In the genomic region with DNA sequence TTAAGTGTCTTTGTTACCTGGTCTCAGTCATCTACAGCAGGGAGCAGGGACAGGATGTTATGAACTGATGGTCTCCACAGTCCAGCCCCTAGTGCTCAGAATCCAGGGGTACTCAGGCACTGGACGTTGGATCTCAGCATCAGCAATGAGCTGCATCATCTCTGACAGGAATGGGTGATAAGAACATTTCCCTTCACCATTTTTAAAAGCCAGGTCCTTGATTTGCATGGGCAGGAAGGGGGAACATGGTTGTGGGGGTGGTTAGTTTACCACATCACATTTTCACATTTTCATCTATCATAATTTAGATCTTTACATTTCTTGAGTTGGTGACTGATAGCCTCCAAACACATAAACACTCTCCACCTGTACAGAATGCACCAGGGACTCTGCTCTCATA, we compare ENCODE assay signal across 12 cellular contexts.
A peak's percentile ranks its signal among the peaks of the same experiment; 100 is the strongest.
DNase-seq lines count a peak whose midpoint lies in the region; TF ChIP-seq lines count a peak whose summit lies in the region.
"Had no signal": no experiment of that assay in that cellular context is flagged by ENCODE, and none has a peak within 500 bp of the region (broad histone marks: within the 10 kb centered on the region; RNA-seq: fewer than 3 reads in every experiment).

No MANE protein-coding gene starts in this region.

- BruUV-seq in A673 (replicated peaks; lab: Mats Ljungman, UMichigan), result no TSS peak

- H3K36me3 Mint-ChIP-seq in chondrocyte (ENCODE audit: low read depth) (peaks cover 2% of the 10 kb centered on the region), osteocyte (ENCODE audit: unreplicated experiment) (peaks cover 6% of the 10 kb centered on the region), endothelial cell (ENCODE audit: low read depth, unreplicated experiment) (no peaks in the 10 kb centered on the region)
- H3K36me3 Mint-ChIP-seq: CD8-positive, alpha-beta T cell had no signal

- H3K27me3 ChIP-seq in A673 (replicated peaks; ENCODE audit: insufficient read depth, low read depth, low read length, poor library complexity) (no peaks in the 10 kb centered on the region), BE2C (no peaks in the 10 kb centered on the region)

- CTCF ChIA-PET in A673 (lab: Charles Lee), result no interaction called here

- H3K4me1 ChIP-seq in A673 (ENCODE audit: insufficient read depth, low read length, poor library complexity, severe bottlenecking), result peaks cover 48% of the 10 kb centered on the region
- peaks cover 36% of the 10 kb centered on the region for H3K4me1 ChIP-seq in BE2C

- POLR2A ChIA-PET in A673 (lab: Charles Lee; ENCODE audit: low non-redundant PET), result interaction anchor here (0.6 kb wide), 1 partner anchor 119 kb away, joined by 3 read pairs; no protein-coding TSS in a partner anchor

- H3K4me1 Mint-ChIP-seq in chondrocyte (ENCODE audit: low read depth) (peaks cover 51% of the 10 kb centered on the region), osteocyte (ENCODE audit: unreplicated experiment) (peaks cover 47% of the 10 kb centered on the region), endothelial cell (ENCODE audit: unreplicated experiment) (peaks cover 21% of the 10 kb centered on the region)

- H3K27me3 Mint-ChIP-seq in chondrocyte (ENCODE audit: low read depth) (no peaks in the 10 kb centered on the region), osteocyte (ENCODE audit: unreplicated experiment) (peaks cover 4% of the 10 kb centered on the region), endothelial cell (ENCODE audit: unreplicated experiment) (peaks cover 5% of the 10 kb centered on the region)

- H3K36me3 ChIP-seq in A673 (ENCODE audit: insufficient read depth, low read length, poor library complexity, severe bottlenecking) (no peaks in the 10 kb centered on the region), BE2C (no peaks in the 10 kb centered on the region)

- H3K4me3 ChIP-seq in A673 (ENCODE audit: low read depth, low read length, poor library complexity, severe bottlenecking), result no peak overlapping the region
- peak overlapping the region; percentile 13; the same call in 1 of the 2 replicates for H3K4me3 ChIP-seq in BE2C (ENCODE audit: low read depth, low read length)
- H3K4me3 ChIP-seq: GM23248 had no signal

- H3K27ac ChIP-seq in A673 (ENCODE audit: low read depth, low read length, poor library complexity, severe bottlenecking), result peak overlapping the region; percentile 26
- H3K27ac ChIP-seq: GM23248 had no signal

- no peak overlapping the region for H3K4me3 Mint-ChIP-seq in chondrocyte (ENCODE audit: unreplicated experiment)
- peak overlapping the region; percentile 14 for H3K4me3 Mint-ChIP-seq in osteocyte (ENCODE audit: unreplicated experiment)
- H3K4me3 Mint-ChIP-seq in endothelial cell (ENCODE audit: unreplicated experiment), result no peak overlapping the region
- H3K4me3 Mint-ChIP-seq: CD8-positive, alpha-beta T cell had no signal

- H3K9me3 Mint-ChIP-seq in chondrocyte (ENCODE audit: low read depth) (peaks cover 2% of the 10 kb centered on the region), osteocyte (ENCODE audit: unreplicated experiment) (no peaks in the 10 kb centered on the region), endothelial cell (ENCODE audit: unreplicated experiment) (no peaks in the 10 kb centered on the region)
- H3K9me3 Mint-ChIP-seq: CD8-positive, alpha-beta T cell had no signal

- DNase-seq in A673 (ENCODE audit: low spot score) (no peak), BE2C (no peak), chondrocyte (ENCODE audit: low spot score) (no peak), osteocyte (ENCODE audit: extremely low spot score, unreplicated experiment) (no peak), endothelial cell (ENCODE audit: low spot score) (no peak), epidermal melanocyte (ENCODE audit: insufficient read length, low spot score) (no peak), OCI-M2 (lab: John Stamatoyannopoulos, UW; ENCODE audit: unreplicated experiment) (no peak)
- DNase-seq: CD8-positive, alpha-beta T cell; NCI-H2029; NCI-H510A; NCI-H774 had no signal

- H3K27ac Mint-ChIP-seq in chondrocyte (ENCODE audit: unreplicated experiment) (peak overlapping the region; percentile 57), osteocyte (ENCODE audit: unreplicated experiment) (peak overlapping the region; percentile 91), endothelial cell (ENCODE audit: unreplicated experiment) (no peak overlapping the region)
- H3K27ac Mint-ChIP-seq: CD8-positive, alpha-beta T cell had no signal

- TF ChIP-seq CTCF in A673 (conservative IDR thresholded peaks at IDR 0.05; ENCODE audit: low read depth, low read length) (no peak), BE2C (IDR thresholded peaks at IDR 0.05; ENCODE audit: low read depth, low read length) (no peak), chondrocyte (IDR thresholded peaks at IDR 0.05) (no peak), osteocyte (IDR thresholded peaks at IDR 0.05) (no peak), endothelial cell (IDR thresholded peaks at IDR 0.05; ENCODE audit: unreplicated experiment) (no peak)

- intact Hi-C loops in A673 (cut with micrococcal nuclease; ENCODE audit: unreplicated experiment), result no loop called here

- no peaks in the 10 kb centered on the region for H3K9me3 ChIP-seq in A673 (ENCODE audit: low read depth, low read length, poor library complexity, severe bottlenecking)
- no peaks in the 10 kb centered on the region for H3K9me3 ChIP-seq in BE2C
